Comparison of ENCODE assay signal across 8 cellular contexts in the genomic region with DNA sequence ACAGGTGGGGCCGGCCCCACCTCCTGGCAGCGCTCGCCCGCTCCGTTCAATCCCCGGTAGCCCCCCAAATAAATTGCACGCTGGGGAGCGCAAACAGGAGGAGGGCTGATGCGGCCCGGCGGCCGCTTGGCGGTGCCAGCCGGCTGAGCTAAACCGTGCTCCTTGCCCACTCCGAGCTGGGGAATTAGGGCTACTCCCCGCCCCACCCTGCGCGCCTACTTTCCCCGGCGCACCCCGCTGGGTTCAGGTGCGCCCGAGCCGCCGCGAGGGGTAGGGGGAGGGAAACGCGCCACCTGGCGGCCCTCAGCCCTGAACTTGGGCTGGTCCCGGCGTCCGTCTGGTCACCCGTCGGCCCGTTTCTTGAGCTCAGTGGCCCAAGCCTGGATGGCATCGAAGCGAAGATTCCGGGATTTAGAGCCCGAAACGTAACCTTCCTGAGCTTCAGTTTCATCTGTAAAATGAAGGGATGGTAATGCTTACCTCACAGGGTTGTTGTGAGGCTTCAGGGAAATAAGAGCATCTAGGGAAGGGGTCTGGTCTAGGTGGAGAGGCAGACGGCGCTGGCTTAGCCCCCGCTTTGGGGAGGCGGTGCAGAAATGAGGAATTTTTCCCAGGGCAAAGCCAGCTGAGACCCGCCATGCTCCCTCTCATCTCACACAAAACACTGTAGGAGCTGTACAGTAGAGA. TPM values are rescaled to one million over a fixed set of nuclear protein-coding genes. Genes with fewer than 3 reads are reported as not detected.
DNase-seq lines count a peak whose midpoint lies in the region; ATAC-seq lines count a peak whose summit lies in the region.

No MANE protein-coding gene starts in this region.

- CTCF ChIA-PET in activated CD4-positive, alpha-beta memory T cell treated with anti-CD3 and anti-CD28 coated beads for 36 hours (lab: Charles Lee) = interaction anchor here (0.6 to 5.4 kb wide), 43 partner anchors 9 to 529 kb away, joined by 3 to 104 read pairs (median 4); partner anchors contain the start of genes MFSD2A and TRIT1

- H3K23ac ChIP-seq in mesendoderm (ENCODE audit: low read length) = no peak overlapping the region

- peaks cover 11% of the 10 kb centered on the region for H3K4me1 ChIP-seq in effector memory CD4-positive, alpha-beta T cell (ENCODE audit: control insufficient read depth, insufficient read depth, low read length, poor library complexity, severe bottlenecking)
- peaks cover 17% of the 10 kb centered on the region for H3K4me1 ChIP-seq in mesendoderm (ENCODE audit: control insufficient read depth, low read depth, low read length)

- peak overlapping the region; percentile 61 for H3K4me3 ChIP-seq in effector memory CD4-positive, alpha-beta T cell (ENCODE audit: insufficient read depth, low read depth, low read length, poor library complexity, severe bottlenecking)
- peak overlapping the region; percentile 41 for H3K4me3 ChIP-seq in mesendoderm (ENCODE audit: low read length)

- no peak overlapping the region for H3K27ac Mint-ChIP-seq in activated CD4-positive, alpha-beta memory T cell treated with anti-CD3 and anti-CD28 coated beads for 36 hours

- no peak overlapping the region for H3K4ac ChIP-seq in mesendoderm (ENCODE audit: low read depth, low read length)

- H3K4me2 ChIP-seq in mesendoderm (ENCODE audit: low read length) = peak overlapping the region; percentile 83

- intact Hi-C loops in activated CD4-positive, alpha-beta memory T cell treated with anti-CD3 and anti-CD28 coated beads for 36 hours (cut with micrococcal nuclease) = loop anchor here (1.0 to 5.0 kb wide), 3 partner anchors 55 to 85 kb away; partner anchors contain the start of gene MFSD2A

- H3K4me3 Mint-ChIP-seq in activated CD4-positive, alpha-beta memory T cell treated with anti-CD3 and anti-CD28 coated beads for 36 hours = peak overlapping the region; percentile 61

- H3K9me3 ChIP-seq in effector memory CD4-positive, alpha-beta T cell (ENCODE audit: control insufficient read depth, low read length) = no peaks in the 10 kb centered on the region

- H3K9ac ChIP-seq in mesendoderm (ENCODE audit: low read length) = peak overlapping the region; percentile 54

- no peak overlapping the region for H4K5ac ChIP-seq in mesendoderm (ENCODE audit: low read length)

- H3K27me3 Mint-ChIP-seq in activated CD4-positive, alpha-beta memory T cell treated with anti-CD3 and anti-CD28 coated beads for 36 hours = peaks cover 43% of the 10 kb centered on the region

- no peak overlapping the region for H3K27ac ChIP-seq in effector memory CD4-positive, alpha-beta T cell (ENCODE audit: insufficient read depth, low read length, poor library complexity, severe bottlenecking)
- H3K27ac ChIP-seq in mesendoderm (ENCODE audit: low read depth, low read length) = no peak overlapping the region

- peaks cover 22% of the 10 kb centered on the region for H3K27me3 ChIP-seq in effector memory CD4-positive, alpha-beta T cell (replicated peaks; ENCODE audit: control insufficient read depth, insufficient read depth, low read length, poor library complexity, severe bottlenecking)
- no peaks in the 10 kb centered on the region for H3K27me3 ChIP-seq in mesendoderm (ENCODE audit: insufficient read depth, low read length, poor library complexity)

- H2BK15ac ChIP-seq in mesendoderm (replicated peaks; ENCODE audit: low read depth) = no peak overlapping the region

- no peak overlapping the region for H2BK120ac ChIP-seq in mesendoderm (ENCODE audit: low read depth, low read length)

- H4K8ac ChIP-seq in mesendoderm (ENCODE audit: low read depth, low read length) = no peak overlapping the region

- H2AK5ac ChIP-seq in mesendoderm (ENCODE audit: low read length) = no peak overlapping the region

- no peaks in the 10 kb centered on the region for H3K36me3 Mint-ChIP-seq in activated CD4-positive, alpha-beta memory T cell treated with anti-CD3 and anti-CD28 coated beads for 36 hours

- ATAC-seq in GM18520 (IDR thresholded peaks at IDR 0.05; ENCODE audit: unreplicated experiment) = peak; percentile 31
- ATAC-seq in HG02973 (IDR thresholded peaks at IDR 0.05; ENCODE audit: unreplicated experiment) = peak; percentile 60

- no peak overlapping the region for H2BK5ac ChIP-seq in mesendoderm (ENCODE audit: low read length)

- H3K36me3 ChIP-seq in effector memory CD4-positive, alpha-beta T cell (ENCODE audit: control insufficient read depth, insufficient read depth, low read length) = no peaks in the 10 kb centered on the region
- H3K36me3 ChIP-seq in mesendoderm (ENCODE audit: control insufficient read depth, insufficient read depth, low read length) = no peaks in the 10 kb centered on the region

- DNase-seq in NCI-H345 (lab: John Stamatoyannopoulos, UW) = peak; percentile 94
- peak; percentile 78 for DNase-seq in activated CD4-positive, alpha-beta memory T cell treated with anti-CD3 and anti-CD28 coated beads for 36 hours
- DNase-seq in effector memory CD4-positive, alpha-beta T cell = peak; percentile 26 to 48 (median 42)
- DNase-seq in mesendoderm = peak; percentile 80
- peak; percentile 38 to 52 for DNase-seq in stimulated activated CD8-positive, alpha-beta memory T cell treated with anti-CD3 and anti-CD28 coated beads, Interleukin-15, amount 100 ng/mL, for 48 hours (ENCODE audit: low read depth in 2 of 2)
- DNase-seq in COLO829 (ENCODE audit: low spot score) = no peak

- POLR2A ChIA-PET in activated CD4-positive, alpha-beta memory T cell treated with anti-CD3 and anti-CD28 coated beads for 36 hours (lab: Charles Lee) = interaction anchor here (1.0 to 2.4 kb wide), 2 partner anchors 53 to 57 kb away, joined by 5 to 9 read pairs; partner anchors contain the start of gene MFSD2A

- H3K79me2 ChIP-seq in mesendoderm (ENCODE audit: control insufficient read depth, insufficient read depth, low read length) = no peaks in the 10 kb centered on the region

- no peak overlapping the region for H3K18ac ChIP-seq in mesendoderm (ENCODE audit: low read length)

- peaks cover 4% of the 10 kb centered on the region for H3K79me1 ChIP-seq in mesendoderm (ENCODE audit: low read length)

- H3K4me1 Mint-ChIP-seq in activated CD4-positive, alpha-beta memory T cell treated with anti-CD3 and anti-CD28 coated beads for 36 hours (ENCODE audit: low read depth) = peaks cover 6% of the 10 kb centered on the region

- WGBS in mesendoderm (ENCODE audit: extremely low coverage, insufficient coverage, low lambda C conversion rate) = no CpG with 5 or more reads among the region's 46 CpGs

- peak overlapping the region; percentile 76 for H3K56ac ChIP-seq in mesendoderm (ENCODE audit: low read length)

- no peaks in the 10 kb centered on the region for H3K9me3 Mint-ChIP-seq in activated CD4-positive, alpha-beta memory T cell treated with anti-CD3 and anti-CD28 coated beads for 36 hours

RNA-seq across cellular contexts. Expression of gene MYCL, which starts 0.5 kb away (rescaled TPM):
- total RNA-seq in activated CD4-positive, alpha-beta memory T cell treated with anti-CD3 and anti-CD28 coated beads for 36 hours = under 1 TPM in 1 of 2 experiments, not detected in 1; 0.07 TPM
- polyA plus RNA-seq in mesendoderm (2013, experiment 1 of 2) = 15.3 TPM
- polyA plus RNA-seq in mesendoderm (2013, experiment 2 of 2) = 15.0 TPM

RNA-seq across cellular contexts. Expression of gene TRIT1, which starts 19.0 kb away (rescaled TPM):
- total RNA-seq in activated CD4-positive, alpha-beta memory T cell treated with anti-CD3 and anti-CD28 coated beads for 36 hours = 10 to 100 TPM; 21.0 to 21.9 TPM
- polyA plus RNA-seq in mesendoderm (2013, experiment 1 of 2) = 27.2 TPM
- polyA plus RNA-seq in mesendoderm (2013, experiment 2 of 2) = 29.5 TPM

RNA-seq across cellular contexts. Expression of gene MFSD2A, which starts 52.7 kb away (rescaled TPM):
- total RNA-seq in activated CD4-positive, alpha-beta memory T cell treated with anti-CD3 and anti-CD28 coated beads for 36 hours = 1 to 10 TPM; 6.0 to 7.5 TPM
- 13.6 TPM for polyA plus RNA-seq in mesendoderm (2013, experiment 1 of 2)
- 14.1 TPM for polyA plus RNA-seq in mesendoderm (2013, experiment 2 of 2)
